In the genomic region with DNA sequence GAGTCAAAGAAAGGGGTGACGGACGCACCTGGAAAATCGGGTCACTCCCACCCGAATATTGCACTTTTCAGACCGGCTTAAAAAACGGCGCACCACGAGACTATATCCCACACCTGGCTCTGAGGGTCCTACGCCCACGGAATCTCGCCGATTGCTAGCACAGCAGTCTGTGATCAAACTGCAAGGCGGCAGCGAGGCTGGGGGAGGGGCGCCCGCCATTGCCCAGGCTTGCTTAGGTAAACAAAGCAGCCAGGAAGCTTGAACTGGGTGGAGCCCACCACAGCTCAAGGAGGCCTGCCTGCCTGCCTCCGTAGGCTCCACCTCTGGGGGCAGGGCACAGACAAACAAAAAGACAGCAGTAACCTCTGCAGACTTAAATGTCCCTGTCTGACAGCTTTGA, we compare ENCODE assay signal across 13 cellular contexts. TPM values are rescaled to one million over a fixed set of nuclear protein-coding genes. Genes with fewer than 3 reads are reported as not detected.
"Had no signal": no experiment of that assay in that cellular context is flagged by ENCODE, and none has a peak within 500 bp of the region (broad histone marks: within the 10 kb centered on the region; RNA-seq: fewer than 3 reads in every experiment).

No MANE protein-coding gene starts in this region.

RNA-seq across cellular contexts. Expression of a gene that starts 29.7 kb away (rescaled TPM):
- total RNA-seq: activated CD4-positive, alpha-beta memory T cell treated with anti-CD3 and anti-CD28 coated beads, Interleukin-2, amount 10 ng/mL, durations not matched to agents 7 days and 5 days; activated CD4-positive, alpha-beta T cell treated with anti-CD3 and anti-CD28 coated beads for 36 hours; activated CD4-positive, alpha-beta T cell treated with anti-CD3 and anti-CD28 coated beads, Interleukin-2, amount 10 ng/mL, durations not matched to agents 7 days and 5 days; activated CD8-positive, alpha-beta memory T cell treated with anti-CD3 and anti-CD28 coated beads, Interleukin-2, amount 10 ng/mL, durations not matched to agents 7 days and 5 days; activated CD8-positive, alpha-beta T cell treated with anti-CD3 and anti-CD28 coated beads, Interleukin-2, amount 10 ng/mL, durations not matched to agents 7 days and 5 days; activated naive CD8-positive, alpha-beta T cell treated with anti-CD3 and anti-CD28 coated beads, Interleukin-2, amount 10 ng/mL, durations not matched to agents 7 days and 5 days; activated T-helper 2 cell treated with anti-CD3 and anti-CD28 coated beads, Interferon-gamma antibody, Interleukin-2, Interleukin-4, amounts not matched to agents 10 μg/mL and 5 μg/mL and 100 μg/mL, durations not matched to agents 14 hours and 24 hours and 36 hours; ascending aorta; bronchial epithelial cell; cardiac muscle cell; chondrocyte; colonic mucosa had no signal
- polyA plus RNA-seq: adipose tissue had no signal

RNA-seq across cellular contexts. Expression of a gene that starts 56.9 kb away (rescaled TPM):
- total RNA-seq: activated CD4-positive, alpha-beta memory T cell treated with anti-CD3 and anti-CD28 coated beads, Interleukin-2, amount 10 ng/mL, durations not matched to agents 7 days and 5 days; activated CD4-positive, alpha-beta T cell treated with anti-CD3 and anti-CD28 coated beads for 36 hours; activated CD4-positive, alpha-beta T cell treated with anti-CD3 and anti-CD28 coated beads, Interleukin-2, amount 10 ng/mL, durations not matched to agents 7 days and 5 days; activated CD8-positive, alpha-beta memory T cell treated with anti-CD3 and anti-CD28 coated beads, Interleukin-2, amount 10 ng/mL, durations not matched to agents 7 days and 5 days; activated CD8-positive, alpha-beta T cell treated with anti-CD3 and anti-CD28 coated beads, Interleukin-2, amount 10 ng/mL, durations not matched to agents 7 days and 5 days; activated naive CD8-positive, alpha-beta T cell treated with anti-CD3 and anti-CD28 coated beads, Interleukin-2, amount 10 ng/mL, durations not matched to agents 7 days and 5 days; activated T-helper 2 cell treated with anti-CD3 and anti-CD28 coated beads, Interferon-gamma antibody, Interleukin-2, Interleukin-4, amounts not matched to agents 10 μg/mL and 5 μg/mL and 100 μg/mL, durations not matched to agents 14 hours and 24 hours and 36 hours; ascending aorta; bronchial epithelial cell; cardiac muscle cell; chondrocyte; colonic mucosa had no signal
- polyA plus RNA-seq: adipose tissue had no signal
